In genomic region chr2:147525724-147526489, GRCh38 we compare ENCODE assay signal across 13 cellular contexts.
DNase-seq lines count a peak whose midpoint lies in the region; ATAC-seq and TF ChIP-seq lines count a peak whose summit lies in the region.
"Had no signal": no experiment of that assay in that cellular context is flagged by ENCODE, and none has a peak within 500 bp of the region (broad histone marks: within the 10 kb centered on the region; RNA-seq: fewer than 3 reads in every experiment).

No MANE protein-coding gene starts in this region.

- peak overlapping the region; percentile 18 for H3K27ac ChIP-seq in RWPE2 (ENCODE audit: poor library complexity, severe bottlenecking)
- H3K27ac ChIP-seq in liver (ENCODE audit: low read depth in 1 of 2, low read length in 2 of 2), result no peak overlapping the region
- H3K27ac ChIP-seq: lower lobe of right lung, upper lobe of left lung had no signal

- no peak for TF ChIP-seq CTCF in RWPE2 (IDR thresholded peaks at IDR 0.05; ENCODE audit: poor library complexity, severe bottlenecking)
- no peak for TF ChIP-seq CTCF in liver (IDR thresholded peaks at IDR 0.05; ENCODE audit: low read depth, low read length, missing input control)

- H3K9ac ChIP-seq in liver (ENCODE audit: low read depth in 1 of 2, low read length in 2 of 2), result no peak overlapping the region

- H3K36me3 ChIP-seq in RWPE2 (ENCODE audit: low read depth) (no peaks in the 10 kb centered on the region), liver (ENCODE audit: control insufficient read depth in 4 of 4, insufficient read depth in 3 of 4, low read depth in 1 of 4, low read length in 3 of 4) (no peaks in the 10 kb centered on the region)
- H3K36me3 ChIP-seq: lower lobe of right lung, upper lobe of left lung had no signal

- DNase-seq in DMS53 treated with DMSO at 0.1 percent for 48 hours (lab: John Stamatoyannopoulos, UW; ENCODE audit: unreplicated experiment) (peak; percentile 46), NCI-H1436 (lab: John Stamatoyannopoulos, UW) (peak; percentile 33), RWPE2 (ENCODE audit: low spot score) (no peak), NCI-H82 treated with DMSO at 0.1 percent for 48 hours (lab: John Stamatoyannopoulos, UW; ENCODE audit: unreplicated experiment) (no peak), KBM-7 (no peak), HK-2 (ENCODE audit: unreplicated experiment) (no peak), AG08395 (ENCODE audit: low spot score) (no peak)
- DNase-seq: activated CD8-positive, alpha-beta memory T cell treated with anti-CD3 and anti-CD28 coated beads for 24 hours; cortex of kidney; foreskin melanocyte; lower lobe of right lung had no signal

- WGBS in liver, result 20% methylated on average over 3 of the region's 3 CpGs

- H3K4me3 ChIP-seq in RWPE2 (ENCODE audit: severe bottlenecking) (no peak overlapping the region), liver (ENCODE audit: low read depth in 1 of 3, low read length in 3 of 3) (no peak overlapping the region)
- H3K4me3 ChIP-seq: lower lobe of right lung, upper lobe of left lung had no signal

- H3K9me3 ChIP-seq in RWPE2 (ENCODE audit: severe bottlenecking) (no peaks in the 10 kb centered on the region), liver (ENCODE audit: control insufficient read depth in 4 of 4, low read length in 3 of 4) (no peaks in the 10 kb centered on the region)
- H3K9me3 ChIP-seq: lower lobe of right lung, upper lobe of left lung had no signal

- in situ Hi-C loops in KBM-7 (cut with MboI; ENCODE audit: low pct_unique_long_range_greater_than_20kb, low sequenced_read_pairs), result no loop called here

- ATAC-seq in RWPE2 (ENCODE audit: low read depth), result peak; percentile 74

- H3K4me1 ChIP-seq in RWPE2 (ENCODE audit: insufficient read depth, poor library complexity, severe bottlenecking) (peaks cover 21% of the 10 kb centered on the region), liver (ENCODE audit: control insufficient read depth in 4 of 4, insufficient read depth in 4 of 4, low read length in 3 of 4) (peaks cover 0 to 10% (median 1%) of the 10 kb centered on the region in 4 donors)

- H3K27me3 ChIP-seq in RWPE2 (ENCODE audit: insufficient read depth, poor library complexity, severe bottlenecking) (no peaks in the 10 kb centered on the region), liver (ENCODE audit: control insufficient read depth in 4 of 4, insufficient read depth in 4 of 4, low read length in 3 of 4) (no peaks in the 10 kb centered on the region)
- H3K27me3 ChIP-seq: upper lobe of left lung had no signal

- peak; percentile 20 to 25 for TF ChIP-seq RAD21 in liver (IDR thresholded peaks at IDR 0.05)

TF ChIP-seq in liver, 16 proteins besides CTCF, POLR2A, EP300 and RAD21:
- TF ChIP-seq EGR1 (IDR thresholded peaks at IDR 0.05; ENCODE audit: low read depth in 2 of 2) (no peak), HNF4G (IDR thresholded peaks at IDR 0.05) (no peak), FOXA1 (IDR thresholded peaks at IDR 0.05) (no peak), ZBTB33 (IDR thresholded peaks at IDR 0.05) (no peak), RXRA (IDR thresholded peaks at IDR 0.05) (peak in 1 of 2 donors; percentile 16), JUND (IDR thresholded peaks at IDR 0.05) (no peak), YY1 (IDR thresholded peaks at IDR 0.05) (peak; percentile 55), REST (IDR thresholded peaks at IDR 0.05) (no peak), NR2F2 (IDR thresholded peaks at IDR 0.05) (no peak), GABPA (IDR thresholded peaks at IDR 0.05 in 1 of 2, conservative IDR thresholded peaks at IDR 0.05 in 1 of 2) (no peak), SP1 (IDR thresholded peaks at IDR 0.05) (no peak), HNF4A (conservative IDR thresholded peaks at IDR 0.05) (no peak), FOXA2 (IDR thresholded peaks at IDR 0.05) (peak; percentile 11), TAF1 (conservative IDR thresholded peaks at IDR 0.05) (no peak)
- TF ChIP-seq, protein P1, sequence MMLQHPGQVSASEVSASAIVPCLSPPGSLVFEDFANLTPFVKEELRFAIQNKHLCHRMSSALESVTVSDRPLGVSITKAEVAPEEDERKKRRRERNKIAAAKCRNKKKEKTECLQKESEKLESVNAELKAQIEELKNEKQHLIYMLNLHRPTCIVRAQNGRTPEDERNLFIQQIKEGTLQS (IDR thresholded peaks at IDR 0.05), result no peak
- TF ChIP-seq, protein P2, sequence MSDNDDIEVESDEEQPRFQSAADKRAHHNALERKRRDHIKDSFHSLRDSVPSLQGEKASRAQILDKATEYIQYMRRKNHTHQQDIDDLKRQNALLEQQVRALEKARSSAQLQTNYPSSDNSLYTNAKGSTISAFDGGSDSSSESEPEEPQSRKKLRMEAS (IDR thresholded peaks at IDR 0.05), result no peak

Comparison
In these comparisons a context has a peak if more than half of its experiments do, and no peak if none do; other contexts are left out.
1. DNase-seq: peak in DMS53 treated with DMSO at 0.1 percent for 48 hours (single experiment) and NCI-H1436 (single experiment); none in RWPE2 (single experiment), NCI-H82 treated with DMSO at 0.1 percent for 48 hours (single experiment), KBM-7 (single experiment), HK-2 (single experiment) and AG08395 (single experiment).